In genomic region chr3:122515020-122515468, GRCh38 we compare ENCODE assay signal across 1 cellular context.
TF ChIP-seq lines count a peak whose summit lies in the region.

No MANE protein-coding gene starts in this region.

TF ChIP-seq in K562, 482 proteins besides CTCF, POLR2A, EP300 and RAD21 (continues in another document):
- TF ChIP-seq HDAC2 (IDR thresholded peaks at IDR 0.05) (no peak), SFPQ (IDR thresholded peaks at IDR 0.05; ENCODE audit: low read depth, low read length) (no peak), GABPA (tag; conservative IDR thresholded peaks at IDR 0.05; ENCODE audit: low read depth) (peak; percentile 41; the same call in 1 of the 2 replicates), ZNF24 (IDR thresholded peaks at IDR 0.05) (peak; percentile 67), NFRKB (IDR thresholded peaks at IDR 0.05; ENCODE audit: low read depth) (no peak), MCM5 (IDR thresholded peaks at IDR 0.05; ENCODE audit: low read depth) (no peak), ZFP36 (IDR thresholded peaks at IDR 0.05; ENCODE audit: low read depth, low read length, partially characterized antibody) (no peak), CREB3L1 (IDR thresholded peaks at IDR 0.05; ENCODE audit: borderline replicate concordance, low read depth) (0 out of 2 replicates have a peak, but pooled peaks have one; percentile 8), CBFA2T2 (conservative IDR thresholded peaks at IDR 0.05) (no peak), MLLT1 (IDR thresholded peaks at IDR 0.05) (peak in 1 of 2 experiments; percentile 49; a peak in 1 of 4 replicates), MTA2 (IDR thresholded peaks at IDR 0.05; ENCODE audit: low read depth) (no peak), FIP1L1 (IDR thresholded peaks at IDR 0.05; ENCODE audit: low read depth, low read length, poor library complexity, severe bottlenecking) (no peak), ZNF785 (CRISPR knock-in tag; IDR thresholded peaks at IDR 0.05) (no peak), ZNF239 (CRISPR knock-in tag; IDR thresholded peaks at IDR 0.05) (no peak), RERE (CRISPR knock-in tag; IDR thresholded peaks at IDR 0.05; ENCODE audit: borderline replicate concordance) (no peak), U2AF2 (optimal IDR thresholded peaks at IDR 0.05; ENCODE audit: low read depth, low read length) (no peak), SMARCA5 (IDR thresholded peaks at IDR 0.05) (no peak), SNRNP70 (optimal IDR thresholded peaks at IDR 0.05; ENCODE audit: low read depth, low read length) (no peak), SAFB2 (IDR thresholded peaks at IDR 0.05; ENCODE audit: borderline replicate concordance, low read depth, low read length, severe bottlenecking) (no peak), MXD1 (CRISPR knock-in tag; IDR thresholded peaks at IDR 0.05; ENCODE audit: borderline replicate concordance, poor library complexity, severe bottlenecking) (no peak), ELF1 (tag; IDR thresholded peaks at IDR 0.05) (0 out of 2 replicates have a peak, but pooled peaks have one; percentile 14), SMC3 (conservative IDR thresholded peaks at IDR 0.05; ENCODE audit: insufficient read depth, low read depth, low read length) (no peak), YY1 (IDR thresholded peaks at IDR 0.05; ENCODE audit: borderline replicate concordance in 1 of 3, control insufficient read depth in 1 of 3, extremely low read depth in 1 of 3, insufficient read depth in 3 of 3, insufficient read length in 1 of 3, insufficient replicate concordance in 2 of 3, low read depth in 1 of 3, low read length in 2 of 3) (no peak), KLF10 (CRISPR knock-in tag; IDR thresholded peaks at IDR 0.05) (no peak), ZNF75A (CRISPR knock-in tag; IDR thresholded peaks at IDR 0.05) (no peak), AFF1 (IDR thresholded peaks at IDR 0.05; ENCODE audit: low read depth in 1 of 2, partially characterized antibody in 2 of 2) (peak in 1 of 2 experiments; percentile 62), KDM2B (CRISPR knock-in tag; IDR thresholded peaks at IDR 0.05) (no peak), ETV5 (CRISPR knock-in tag; IDR thresholded peaks at IDR 0.05; ENCODE audit: low read depth) (no peak), ZNF766 (CRISPR knock-in tag; conservative IDR thresholded peaks at IDR 0.05) (no peak), KLF1 (tag; IDR thresholded peaks at IDR 0.05) (no peak), GABPB1 (CRISPR knock-in tag; IDR thresholded peaks at IDR 0.05) (no peak), HNRNPLL (IDR thresholded peaks at IDR 0.05; ENCODE audit: low read depth, low read length, poor library complexity, severe bottlenecking) (no peak), SETDB1 (IDR thresholded peaks at IDR 0.05; ENCODE audit: low read length) (no peak), ZNF324 (CRISPR knock-in tag; IDR thresholded peaks at IDR 0.05) (no peak), ZHX1 (conservative IDR thresholded peaks at IDR 0.05; ENCODE audit: low read length) (no peak), ZBTB7A (IDR thresholded peaks at IDR 0.05; ENCODE audit: borderline replicate concordance, control insufficient read depth, low read depth, low read length) (peak; percentile 82; the same call in 1 of the 2 replicates), CCNT2 (IDR thresholded peaks at IDR 0.05; ENCODE audit: borderline replicate concordance, extremely low read depth, insufficient read length, low read depth, low read length) (no peak), THAP12 (CRISPR knock-in tag; IDR thresholded peaks at IDR 0.05) (no peak), RHOXF2B (CRISPR knock-in tag; conservative IDR thresholded peaks at IDR 0.05) (no peak), ATF1 (CRISPR knock-in tag; IDR thresholded peaks at IDR 0.05) (no peak), ATF1 (tag; IDR thresholded peaks at IDR 0.05) (peak; percentile 54)
